In the genomic region with DNA sequence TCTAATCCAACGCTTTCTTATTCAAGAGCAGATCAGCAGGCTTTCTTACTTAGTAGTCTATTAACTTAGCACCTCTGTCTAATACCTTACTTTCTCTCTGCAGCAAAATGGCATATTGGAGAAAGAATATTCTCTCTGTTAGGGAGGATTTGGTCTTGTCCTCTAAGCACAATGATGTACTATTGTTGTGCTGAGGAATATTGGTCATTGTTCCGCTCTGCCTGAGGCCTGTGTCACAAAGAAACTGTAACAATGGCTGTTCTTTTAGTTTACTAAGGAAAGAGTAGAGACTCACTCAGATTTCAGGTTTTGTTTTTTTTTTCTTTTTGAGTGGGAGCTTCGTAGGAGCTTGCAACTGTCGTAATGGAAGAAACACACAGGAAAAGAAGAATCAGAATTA, we compare ENCODE assay signal across 19 cellular contexts.
DNase-seq lines count a peak whose midpoint lies in the region; ATAC-seq and TF ChIP-seq lines count a peak whose summit lies in the region.
"Had no signal": no experiment of that assay in that cellular context is flagged by ENCODE, and none has a peak within 500 bp of the region (broad histone marks: within the 10 kb centered on the region; RNA-seq: fewer than 3 reads in every experiment).

No MANE protein-coding gene starts in this region.

- no peaks in the 10 kb centered on the region for H4K20me1 ChIP-seq in SU-DHL-6 (ENCODE audit: low read depth, low read length)
- H4K20me1 ChIP-seq: BLaER1 had no signal

- H3K9me2 ChIP-seq in SU-DHL-6 (replicated peaks; ENCODE audit: insufficient read depth, low read length): no peaks in the 10 kb centered on the region

- no peak for TF ChIP-seq CTCF in SU-DHL-6 (IDR thresholded peaks at IDR 0.05; ENCODE audit: insufficient read depth, low read length, poor library complexity, severe bottlenecking)

- H3K9me3 ChIP-seq in SU-DHL-6 (ENCODE audit: insufficient read depth, low read length): no peaks in the 10 kb centered on the region
- H3K9me3 ChIP-seq: A549, BLaER1, SJCRH30 had no signal

- no peak overlapping the region for H3K27ac ChIP-seq in SU-DHL-6 (ENCODE audit: low read depth, low read length)
- peak overlapping the region; percentile 60 for H3K27ac ChIP-seq in substantia nigra (ENCODE audit: low read depth, low read length, poor library complexity, severe bottlenecking)
- H3K27ac ChIP-seq: A549, BLaER1, SJCRH30 had no signal

- H3K4me3 ChIP-seq in H7 (ENCODE audit: insufficient read depth, low read depth, low read length) (no peak overlapping the region), SU-DHL-6 (ENCODE audit: insufficient read depth, low read length, poor library complexity, severe bottlenecking) (no peak overlapping the region)
- H3K4me3 ChIP-seq: A549, BLaER1, GM12878, SJCRH30 had no signal

- no peak overlapping the region for H3K4me2 ChIP-seq in SU-DHL-6 (ENCODE audit: low read depth, low read length, poor library complexity, severe bottlenecking)
- H3K4me2 ChIP-seq: A549, BLaER1 had no signal

- no peaks in the 10 kb centered on the region for H3K79me2 ChIP-seq in SU-DHL-6 (ENCODE audit: insufficient read depth, low read length)

- ATAC-seq in GM19455 (IDR thresholded peaks at IDR 0.05; ENCODE audit: unreplicated experiment): no peak
- ATAC-seq: A549; CD8-positive, alpha-beta T cell; GM12878 had no signal

- H3K36me3 ChIP-seq in H7 (replicated peaks; ENCODE audit: control insufficient read depth, insufficient read depth, low read length) (no peaks in the 10 kb centered on the region), SU-DHL-6 (ENCODE audit: low read length) (no peaks in the 10 kb centered on the region)
- H3K36me3 ChIP-seq: BLaER1, SJCRH30 had no signal

- no peaks in the 10 kb centered on the region for H3K27me3 ChIP-seq in H7 (ENCODE audit: control insufficient read depth, insufficient read depth, low read length)
- H3K27me3 ChIP-seq in SU-DHL-6 (ENCODE audit: low read length): no peaks in the 10 kb centered on the region
- H3K27me3 ChIP-seq: BLaER1, SJCRH30 had no signal

- no peak overlapping the region for H3K9ac ChIP-seq in SU-DHL-6 (ENCODE audit: low read length)
- H3K9ac ChIP-seq: BLaER1 had no signal

- peak overlapping the region; percentile 32 for H2AFZ ChIP-seq in SU-DHL-6 (ENCODE audit: low read depth, low read length, severe bottlenecking)

- H3F3A ChIP-seq in SU-DHL-6 (ENCODE audit: insufficient read depth): no peaks in the 10 kb centered on the region

- DNase-seq in H7 (peak; percentile 2), inferior parietal cortex (ENCODE audit: extremely low spot score) (peak; percentile 60), substantia nigra (lab: John Stamatoyannopoulos, UW) (peak in 8 of 49 donors; percentile 0 to 40 (median 2)), NCI-H345 (lab: John Stamatoyannopoulos, UW) (no peak)
- DNase-seq in stimulated activated CD4-positive, alpha-beta T cell treated with anti-CD3 and anti-CD28 coated beads, Interleukin-4, amount 100 ng/mL, for 1 hour: no peak
- DNase-seq: Calu3; CD8-positive, alpha-beta T cell; DMS53; EL; GOT3; NCI-H1105; NCI-H2081; NCI-H524; SJCRH30 had no signal

Comparison
In these comparisons a context has a peak if more than half of its experiments do, and no peak if none do; other contexts are left out.
1. DNase-seq: peak in H7 (single experiment) and inferior parietal cortex (single experiment); none in NCI-H345 (single experiment) and stimulated activated CD4-positive, alpha-beta T cell treated with anti-CD3 and anti-CD28 coated beads, Interleukin-4, amount 100 ng/mL, for 1 hour (single experiment).